ENCODE assay signal across 26 cellular contexts in genomic region chr9:16787724-16788123, GRCh38.
DNase-seq lines count a peak whose midpoint lies in the region; ATAC-seq, FAIRE-seq and TF ChIP-seq lines count a peak whose summit lies in the region.
"Had no signal": no experiment of that assay in that cellular context is flagged by ENCODE, and none has a peak within 500 bp of the region (broad histone marks: within the 10 kb centered on the region; RNA-seq: fewer than 3 reads in every experiment).

No MANE protein-coding gene starts in this region.

- H3K4me3 ChIP-seq in AG10803 (ENCODE audit: low read length) (no peak overlapping the region), K562 (no peak overlapping the region)
- H3K4me3 ChIP-seq: ascending aorta, hepatocyte, left lung, Peyer's patch, testis had no signal

- H3K4me1 Mint-ChIP-seq in Calu3 (ENCODE audit: low read depth, unreplicated experiment): no peaks in the 10 kb centered on the region
- H3K4me1 Mint-ChIP-seq: activated CD4-positive, alpha-beta T cell treated with anti-CD3 and anti-CD28 coated beads for 36 hours; CD14-positive monocyte; stimulated activated effector memory CD8-positive, alpha-beta T cell treated with anti-CD3 and anti-CD28 coated beads, Interleukin-12 subunit alpha, Interleukin-12 subunit beta, amount 100 ng/mL, for 72 hours; T-helper 17 cell had no signal

- no peaks in the 10 kb centered on the region for H3K27me3 ChIP-seq in K562 (ENCODE audit: control insufficient read depth in 2 of 2, insufficient read depth in 2 of 2, low read length in 2 of 2)
- H3K27me3 ChIP-seq: ascending aorta, hepatocyte, left lung, Peyer's patch, testis had no signal

- H2AFZ ChIP-seq in K562 (ENCODE audit: low read depth, low read length): no peak overlapping the region
- H2AFZ ChIP-seq: hepatocyte had no signal

- no peak overlapping the region for H3K27ac ChIP-seq in K562 (ENCODE audit: extremely low read depth, low read depth, low read length)
- H3K27ac ChIP-seq: ascending aorta, hepatocyte, left lung, Peyer's patch, testis had no signal

- CTCF ChIA-PET in K562 (lab: Yijun Ruan, JAX; ENCODE audit: low intra/inter-chr PET ratio): no interaction called here
- CTCF ChIA-PET in Calu3 (lab: Charles Lee): no interaction called here

- H3K36me3 Mint-ChIP-seq in Calu3 (ENCODE audit: insufficient read depth, unreplicated experiment): no peaks in the 10 kb centered on the region
- H3K36me3 Mint-ChIP-seq: activated naive CD4-positive, alpha-beta T cell treated with anti-CD3 and anti-CD28 coated beads, Interleukin-2, amount 50 U/mL, for 72 hours; CD14-positive monocyte; naive thymus-derived CD8-positive, alpha-beta T cell; stimulated activated effector memory CD8-positive, alpha-beta T cell treated with anti-CD3 and anti-CD28 coated beads, Interleukin-12 subunit alpha, Interleukin-12 subunit beta, amount 100 ng/mL, for 72 hours had no signal

- TF ChIP-seq RAD21 in K562 (CRISPR knock-in tag; conservative IDR thresholded peaks at IDR 0.05 in 1 of 2, IDR thresholded peaks at IDR 0.05 in 1 of 2): no peak

- POLR2A ChIA-PET in K562 (lab: Yijun Ruan, JAX): no interaction called here

- in situ Hi-C loops in K562 (cut with MboI): no loop called here

- DNase-seq in AG10803 (ENCODE audit: low read depth) (peak; percentile 20), HT1080 (ENCODE audit: low read depth) (peak; percentile 83), K562 (ENCODE audit: extremely low read depth in 1 of 4, low spot score in 3 of 4) (no peak), iris pigment epithelial cell (ENCODE audit: low read depth) (peak; percentile 59), Calu3 (no peak), pons (ENCODE audit: low spot score) (no peak), HUDEP-2 (lab: John Stamatoyannopoulos, UW; ENCODE audit: unreplicated experiment in 76 of 76) (no peak)
- no peak for DNase-seq in activated CD4-positive, alpha-beta T cell treated with anti-CD3 and anti-CD28 coated beads for 48 hours
- DNase-seq: activated CD4-positive, alpha-beta T cell treated with anti-CD3 and anti-CD28 coated beads for 36 hours; cerebellar nuclear complex; foreskin melanocyte; KG1; left lung; naive thymus-derived CD8-positive, alpha-beta T cell; NCI-H146; NCI-H510A; Peyer's patch; small intestine; T-helper 17 cell; testis had no signal

- H3K4me2 ChIP-seq in K562 (ENCODE audit: insufficient read depth, low read length): no peak overlapping the region
- H3K4me2 ChIP-seq: hepatocyte had no signal

- TF ChIP-seq CTCF in AG10803 (conservative IDR thresholded peaks at IDR 0.05; ENCODE audit: low read length) (no peak), K562 (IDR thresholded peaks at IDR 0.05 in 2 of 3, conservative IDR thresholded peaks at IDR 0.05 in 1 of 3; ENCODE audit: insufficient read depth in 2 of 3, low read depth in 1 of 3, low read length in 3 of 3) (no peak), Calu3 (IDR thresholded peaks at IDR 0.05; ENCODE audit: unreplicated experiment) (no peak)

- BruUV-seq in K562 (replicated peaks; lab: Mats Ljungman, UMichigan) (no TSS peak), Calu3 (replicated peaks; lab: Mats Ljungman, UMichigan) (no TSS peak)

- TF ChIP-seq POLR2A in K562 (conservative IDR thresholded peaks at IDR 0.05): no peak

- H3K79me2 ChIP-seq in K562 (ENCODE audit: control insufficient read depth, insufficient read depth, low read length): no peaks in the 10 kb centered on the region

- H3K4me3 Mint-ChIP-seq in Calu3 (ENCODE audit: low read depth, unreplicated experiment): no peak overlapping the region
- H3K4me3 Mint-ChIP-seq: activated CD4-positive, alpha-beta T cell treated with anti-CD3 and anti-CD28 coated beads for 36 hours; CD14-positive monocyte; naive thymus-derived CD8-positive, alpha-beta T cell; stimulated activated effector memory CD8-positive, alpha-beta T cell treated with anti-CD3 and anti-CD28 coated beads, Interleukin-12 subunit alpha, Interleukin-12 subunit beta, amount 100 ng/mL, for 72 hours; T-helper 17 cell had no signal

- no peaks in the 10 kb centered on the region for H3K36me3 ChIP-seq in K562 (ENCODE audit: control insufficient read depth, insufficient read depth, low read length)
- H3K36me3 ChIP-seq: ascending aorta, left lung, Peyer's patch had no signal

- no peaks in the 10 kb centered on the region for H3K9me3 Mint-ChIP-seq in Calu3 (ENCODE audit: low read depth, unreplicated experiment)

- no peaks in the 10 kb centered on the region for H3K9me3 ChIP-seq in K562 (replicated peaks; ENCODE audit: control insufficient read depth, insufficient read depth, low read depth, low read length)
- H3K9me3 ChIP-seq: ascending aorta, left lung, Peyer's patch, testis had no signal

- TF ChIP-seq EP300 in K562 (IDR thresholded peaks at IDR 0.05; ENCODE audit: low read length): no peak

- no peaks in the 10 kb centered on the region for H4K20me1 ChIP-seq in K562 (replicated peaks; ENCODE audit: control insufficient read depth, insufficient read depth, low read length)

- no peaks in the 10 kb centered on the region for H3K4me1 ChIP-seq in K562 (replicated peaks in 1 of 2; ENCODE audit: control insufficient read depth in 2 of 2, insufficient read depth in 2 of 2, low read length in 2 of 2)
- H3K4me1 ChIP-seq: ascending aorta, left lung, testis had no signal

- no peaks in the 10 kb centered on the region for H3K9me1 ChIP-seq in K562 (ENCODE audit: control insufficient read depth, insufficient read depth, low read length)

- no peak for ATAC-seq in K562
- ATAC-seq: activated CD4-positive, alpha-beta T cell treated with anti-CD3 and anti-CD28 coated beads for 36 hours; activated naive CD4-positive, alpha-beta T cell treated with anti-CD3 and anti-CD28 coated beads, Interleukin-2, amount 50 U/mL, for 72 hours; left lung; naive thymus-derived CD8-positive, alpha-beta T cell; stimulated activated effector memory CD8-positive, alpha-beta T cell treated with anti-CD3 and anti-CD28 coated beads, Interleukin-12 subunit alpha, Interleukin-12 subunit beta, amount 100 ng/mL, for 72 hours; T-helper 17 cell had no signal

- H3K27me3 Mint-ChIP-seq in Calu3 (ENCODE audit: unreplicated experiment): no peaks in the 10 kb centered on the region
- H3K27me3 Mint-ChIP-seq: activated CD4-positive, alpha-beta T cell treated with anti-CD3 and anti-CD28 coated beads for 36 hours; naive thymus-derived CD8-positive, alpha-beta T cell; T-helper 17 cell had no signal

- WGBS in K562 (ENCODE audit: insufficient coverage, low coverage, missing lambda C conversion rate): 2% methylated on average over 5 of the region's 6 CpGs

- H3K27ac Mint-ChIP-seq in Calu3 (ENCODE audit: unreplicated experiment): no peak overlapping the region
- H3K27ac Mint-ChIP-seq: activated CD4-positive, alpha-beta T cell treated with anti-CD3 and anti-CD28 coated beads for 36 hours; activated naive CD4-positive, alpha-beta T cell treated with anti-CD3 and anti-CD28 coated beads, Interleukin-2, amount 50 U/mL, for 72 hours; CD14-positive monocyte; naive thymus-derived CD8-positive, alpha-beta T cell; stimulated activated effector memory CD8-positive, alpha-beta T cell treated with anti-CD3 and anti-CD28 coated beads, Interleukin-12 subunit alpha, Interleukin-12 subunit beta, amount 100 ng/mL, for 72 hours; T-helper 17 cell had no signal

- no peak overlapping the region for H3K9ac ChIP-seq in K562 (ENCODE audit: insufficient read depth in 1 of 2, low read depth in 2 of 2, low read length in 2 of 2)

- intact Hi-C loops in K562 (cut with micrococcal nuclease): no loop called here
- intact Hi-C loops in Calu3 (cut with micrococcal nuclease; ENCODE audit: unreplicated experiment): no loop called here

- FAIRE-seq in K562 (lab: Jason Lieb, UNC): no peak
- FAIRE-seq: small intestine, urothelium cell line had no signal

TF ChIP-seq in K562, 482 proteins besides CTCF, POLR2A, EP300 and RAD21:
- TF ChIP-seq ZBTB17 (CRISPR knock-in tag; IDR thresholded peaks at IDR 0.05) (peak; percentile 38; the same call in 1 of the 2 replicates), NONO (IDR thresholded peaks at IDR 0.05; ENCODE audit: low read depth in 2 of 2, low read length in 1 of 2) (no peak), ZNF511 (CRISPR knock-in tag; IDR thresholded peaks at IDR 0.05) (no peak)

Comparison
In these comparisons a context has a peak if more than half of its experiments do, and no peak if none do; other contexts are left out.
1. DNase-seq: peak in AG10803 (single experiment), HT1080 (single experiment) and iris pigment epithelial cell (single experiment); none in K562 (0 of 4), Calu3 (single experiment), pons (single experiment), HUDEP-2 (0 of 76) and activated CD4-positive, alpha-beta T cell treated with anti-CD3 and anti-CD28 coated beads for 48 hours (single experiment).